23 cellular contexts compared by ENCODE assay signal in the genomic region with DNA sequence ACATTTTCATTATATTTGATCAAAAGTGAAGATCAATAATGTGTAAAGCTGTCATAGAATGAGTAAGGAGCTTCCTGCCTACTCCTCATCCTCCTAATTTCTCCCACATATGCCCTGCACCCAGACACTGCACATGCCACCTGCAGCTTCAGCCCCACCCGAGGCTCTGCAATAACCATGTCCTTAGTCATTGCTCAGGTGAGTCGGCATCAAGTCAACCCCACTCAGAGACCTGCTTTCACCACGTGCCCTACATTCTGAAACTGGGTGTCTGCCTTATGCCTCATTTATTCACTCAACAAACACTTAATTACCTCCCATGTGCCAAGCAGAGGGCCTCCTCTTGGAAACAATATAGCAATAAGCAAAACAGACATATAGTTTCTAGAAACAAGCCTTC. TPM values are rescaled to one million over a fixed set of nuclear protein-coding genes. Genes with fewer than 3 reads are reported as not detected.
DNase-seq lines count a peak whose midpoint lies in the region; ATAC-seq and TF ChIP-seq lines count a peak whose summit lies in the region.
"Had no signal": no experiment of that assay in that cellular context is flagged by ENCODE, and none has a peak within 500 bp of the region (broad histone marks: within the 10 kb centered on the region; RNA-seq: fewer than 3 reads in every experiment).

No MANE protein-coding gene starts in this region.

- H3K27ac Mint-ChIP-seq in activated CD4-positive, alpha-beta T cell treated with anti-CD3 and anti-CD28 coated beads, Interleukin-2, amount 10 ng/mL, durations not matched to agents 24 days and 14 days: peak overlapping the region; percentile 22
- no peak overlapping the region for H3K27ac Mint-ChIP-seq in activated CD4-positive, alpha-beta T cell treated with anti-CD3 and anti-CD28 coated beads, Interleukin-2, amount 10 ng/mL, durations not matched to agents 7 days and 5 days
- peak overlapping the region; percentile 89 for H3K27ac Mint-ChIP-seq in activated T-helper 17 cell treated with anti-CD3 and anti-CD28 coated beads, Interleukin-2, amount 50 U/mL, for 72 hours
- H3K27ac Mint-ChIP-seq: endodermal cell had no signal

- peak; percentile 48; the same call in 1 of the 2 replicates for ATAC-seq in HCT116
- peak; percentile 51 for ATAC-seq in activated T-helper 17 cell treated with anti-CD3 and anti-CD28 coated beads, Interleukin-2, amount 50 U/mL, for 72 hours (replicated peaks)
- ATAC-seq in mucosa of descending colon: peak; percentile 67
- no peak for ATAC-seq in GM18519 (IDR thresholded peaks at IDR 0.05; ENCODE audit: low FRiP score, unreplicated experiment)
- ATAC-seq: A549, body of pancreas, SK-N-SH treated with all-trans-retinoic acid at 6 μM for 48 hours had no signal

- no peaks in the 10 kb centered on the region for H3K27me3 ChIP-seq in HCT116 (ENCODE audit: insufficient read depth, low read length)
- H3K27me3 ChIP-seq in HAP-1 (ENCODE audit: low read depth): no peaks in the 10 kb centered on the region
- H3K27me3 ChIP-seq: body of pancreas, colonic mucosa had no signal

- H3K4me3 ChIP-seq in HCT116 (replicated peaks in 1 of 2; ENCODE audit: low read depth in 1 of 2, low read length in 2 of 2) (no peak overlapping the region), mucosa of descending colon (no peak overlapping the region), HAP-1 (no peak overlapping the region)
- H3K4me3 ChIP-seq: A549, body of pancreas, colonic mucosa, left ventricle myocardium inferior, prostate gland had no signal

- peaks cover 8% of the 10 kb centered on the region for H3K9me3 Mint-ChIP-seq in activated CD4-positive, alpha-beta T cell treated with anti-CD3 and anti-CD28 coated beads, Interleukin-2, amount 10 ng/mL, durations not matched to agents 24 days and 14 days
- H3K9me3 Mint-ChIP-seq in activated CD4-positive, alpha-beta T cell treated with anti-CD3 and anti-CD28 coated beads, Interleukin-2, amount 10 ng/mL, durations not matched to agents 7 days and 5 days: peaks cover 5% of the 10 kb centered on the region
- H3K9me3 Mint-ChIP-seq in activated T-helper 17 cell treated with anti-CD3 and anti-CD28 coated beads, Interleukin-2, amount 50 U/mL, for 72 hours: no peaks in the 10 kb centered on the region
- H3K9me3 Mint-ChIP-seq: activated naive CD4-positive, alpha-beta T cell treated with anti-CD3 and anti-CD28 coated beads, Interleukin-2, amount 50 U/mL, for 24 hours; endodermal cell had no signal

- peak overlapping the region; percentile 63; the same call in 1 of the 2 replicates for H3K4me2 ChIP-seq in HCT116 (ENCODE audit: low read length)
- H3K4me2 ChIP-seq: A549 had no signal

- H3K4me3 Mint-ChIP-seq in activated CD4-positive, alpha-beta T cell treated with anti-CD3 and anti-CD28 coated beads, Interleukin-2, amount 10 ng/mL, durations not matched to agents 24 days and 14 days: no peak overlapping the region
- H3K4me3 Mint-ChIP-seq in activated CD4-positive, alpha-beta T cell treated with anti-CD3 and anti-CD28 coated beads, Interleukin-2, amount 10 ng/mL, durations not matched to agents 7 days and 5 days: no peak overlapping the region
- peak overlapping the region; percentile 63 for H3K4me3 Mint-ChIP-seq in activated T-helper 17 cell treated with anti-CD3 and anti-CD28 coated beads, Interleukin-2, amount 50 U/mL, for 72 hours
- H3K4me3 Mint-ChIP-seq: activated naive CD4-positive, alpha-beta T cell treated with anti-CD3 and anti-CD28 coated beads, Interleukin-2, amount 50 U/mL, for 24 hours; endodermal cell had no signal

- in situ Hi-C loops in HAP-1 (cut with MboI; ENCODE audit: low sequenced_read_pairs): no loop called here

- intact Hi-C loops in activated CD4-positive, alpha-beta T cell treated with anti-CD3 and anti-CD28 coated beads, Interleukin-2, amount 10 ng/mL, durations not matched to agents 24 days and 14 days (cut with micrococcal nuclease): no loop called here
- intact Hi-C loops in HCT116 (cut with micrococcal nuclease) (no loop called here), mucosa of descending colon (cut with DNase I, micrococcal nuclease) (no loop called here)

- RAD21 ChIA-PET in HCT116 (lab: Charles Lee; ENCODE audit: low non-redundant PET in 1 of 2, low total read pairs in 2 of 2, uncharacterized antibody in 2 of 2, unreplicated experiment in 2 of 2): no interaction called here

- no peaks in the 10 kb centered on the region for H3K79me2 ChIP-seq in HCT116 (ENCODE audit: insufficient read depth, low read length)

- TF ChIP-seq RAD21 in HCT116 (IDR thresholded peaks at IDR 0.05; ENCODE audit: low read depth): no peak

- peaks cover 20% of the 10 kb centered on the region for H3K4me1 Mint-ChIP-seq in activated CD4-positive, alpha-beta T cell treated with anti-CD3 and anti-CD28 coated beads, Interleukin-2, amount 10 ng/mL, durations not matched to agents 24 days and 14 days
- no peaks in the 10 kb centered on the region for H3K4me1 Mint-ChIP-seq in activated CD4-positive, alpha-beta T cell treated with anti-CD3 and anti-CD28 coated beads, Interleukin-2, amount 10 ng/mL, durations not matched to agents 7 days and 5 days
- peaks cover 20% of the 10 kb centered on the region for H3K4me1 Mint-ChIP-seq in activated T-helper 17 cell treated with anti-CD3 and anti-CD28 coated beads, Interleukin-2, amount 50 U/mL, for 72 hours
- H3K4me1 Mint-ChIP-seq: endodermal cell had no signal

- TF ChIP-seq CTCF in HCT116 (IDR thresholded peaks at IDR 0.05 in 2 of 3, conservative IDR thresholded peaks at IDR 0.05 in 1 of 3; ENCODE audit: borderline replicate concordance in 1 of 3, insufficient read depth in 1 of 3, low read depth in 2 of 3, low read length in 2 of 3) (no peak), mucosa of descending colon (IDR thresholded peaks at IDR 0.05) (no peak)

- no TSS peak for BruUV-seq in HCT116 (replicated peaks; lab: Mats Ljungman, UMichigan)

- no peak for DNase-seq in activated CD4-positive, alpha-beta T cell treated with anti-CD3 and anti-CD28 coated beads, Interleukin-2, amount 10 ng/mL, durations not matched to agents 24 days and 14 days
- no peak for DNase-seq in activated CD4-positive, alpha-beta T cell treated with anti-CD3 and anti-CD28 coated beads, Interleukin-2, amount 10 ng/mL, durations not matched to agents 7 days and 5 days
- DNase-seq in HCT116 (ENCODE audit: low read depth, low spot score) (no peak), mucosa of descending colon (no peak), caudate nucleus (lab: John Stamatoyannopoulos, UW) (no peak), HAP-1 (ENCODE audit: low spot score in 2 of 2) (no peak)
- DNase-seq: activated CD8-positive, alpha-beta memory T cell treated with anti-CD3 and anti-CD28 coated beads, Interleukin-2, amount 50 U/mL, for 4 hours; body of pancreas; colonic mucosa; EL; endodermal cell; H7; head of caudate nucleus; left ventricle myocardium inferior; NCI-H1092 treated with DMSO at 0.1 percent for 48 hours; NCI-H2081; T-helper 9 cell had no signal

- peak overlapping the region; percentile 99 for H2AFZ ChIP-seq in HCT116 (ENCODE audit: low read depth, low read length, poor library complexity, severe bottlenecking)

- no peaks in the 10 kb centered on the region for H3K9me2 ChIP-seq in HCT116 (ENCODE audit: insufficient read depth)

- no peak overlapping the region for H3K9ac ChIP-seq in HCT116 (ENCODE audit: low read length)

- no peaks in the 10 kb centered on the region for H4K20me1 ChIP-seq in HCT116 (ENCODE audit: insufficient read depth)

- POLR2A ChIA-PET in activated CD4-positive, alpha-beta T cell treated with anti-CD3 and anti-CD28 coated beads, Interleukin-2, amount 10 ng/mL, durations not matched to agents 7 days and 5 days (lab: Charles Lee): no interaction called here
- POLR2A ChIA-PET in HCT116 (lab: Charles Lee): no interaction called here

- CTCF ChIA-PET in activated CD4-positive, alpha-beta T cell treated with anti-CD3 and anti-CD28 coated beads, Interleukin-2, amount 10 ng/mL, durations not matched to agents 7 days and 5 days (lab: Charles Lee): interaction anchor here (1.3 to 1.9 kb wide), 2 partner anchors 15 to 53 kb away, joined by 4 to 7 read pairs; partner anchors contain the start of gene TNFAIP3
- CTCF ChIA-PET in HCT116 (lab: Charles Lee): interaction anchor here (1.4 kb wide), 1 partner anchor 15 kb away, joined by 5 read pairs; no protein-coding TSS in a partner anchor

- H3K36me3 ChIP-seq in HCT116 (ENCODE audit: control insufficient read depth in 1 of 2, insufficient read depth in 2 of 2, low read length in 2 of 2): no peaks in the 10 kb centered on the region
- H3K36me3 ChIP-seq in mucosa of descending colon (ENCODE audit: low read depth): no peaks in the 10 kb centered on the region
- H3K36me3 ChIP-seq in HAP-1 (replicated peaks): no peaks in the 10 kb centered on the region
- H3K36me3 ChIP-seq: colonic mucosa, left ventricle myocardium inferior, prostate gland had no signal

- TF ChIP-seq POLR2A in HCT116 (IDR thresholded peaks at IDR 0.05; ENCODE audit: borderline replicate concordance, extremely low read depth, insufficient read depth, insufficient read length): no peak

- no peak overlapping the region for H3K27ac ChIP-seq in HCT116 (ENCODE audit: low read depth, low read length)
- no peak overlapping the region for H3K27ac ChIP-seq in caudate nucleus (ENCODE audit: low read depth, low read length)
- H3K27ac ChIP-seq: A549, body of pancreas, colonic mucosa, left ventricle myocardium inferior, prostate gland had no signal

- H3K9me3 ChIP-seq in HCT116 (ENCODE audit: control insufficient read depth in 1 of 2, insufficient read depth in 1 of 2, low read depth in 1 of 2, low read length in 2 of 2) (no peaks in the 10 kb centered on the region), mucosa of descending colon (no peaks in the 10 kb centered on the region), HAP-1 (no peaks in the 10 kb centered on the region)
- H3K9me3 ChIP-seq: A549, body of pancreas, colonic mucosa, left ventricle myocardium inferior, prostate gland had no signal

- no peaks in the 10 kb centered on the region for H3K27me3 Mint-ChIP-seq in activated CD4-positive, alpha-beta T cell treated with anti-CD3 and anti-CD28 coated beads, Interleukin-2, amount 10 ng/mL, durations not matched to agents 24 days and 14 days
- no peaks in the 10 kb centered on the region for H3K27me3 Mint-ChIP-seq in activated CD4-positive, alpha-beta T cell treated with anti-CD3 and anti-CD28 coated beads, Interleukin-2, amount 10 ng/mL, durations not matched to agents 7 days and 5 days
- H3K27me3 Mint-ChIP-seq in activated T-helper 17 cell treated with anti-CD3 and anti-CD28 coated beads, Interleukin-2, amount 50 U/mL, for 72 hours: no peaks in the 10 kb centered on the region
- H3K27me3 Mint-ChIP-seq: activated naive CD4-positive, alpha-beta T cell treated with anti-CD3 and anti-CD28 coated beads, Interleukin-2, amount 50 U/mL, for 24 hours had no signal

- peaks cover 14% of the 10 kb centered on the region for H3K36me3 Mint-ChIP-seq in activated CD4-positive, alpha-beta T cell treated with anti-CD3 and anti-CD28 coated beads, Interleukin-2, amount 10 ng/mL, durations not matched to agents 24 days and 14 days (ENCODE audit: low read depth)
- H3K36me3 Mint-ChIP-seq in activated CD4-positive, alpha-beta T cell treated with anti-CD3 and anti-CD28 coated beads, Interleukin-2, amount 10 ng/mL, durations not matched to agents 7 days and 5 days (ENCODE audit: low read depth): peaks cover 7% of the 10 kb centered on the region
- H3K36me3 Mint-ChIP-seq in activated T-helper 17 cell treated with anti-CD3 and anti-CD28 coated beads, Interleukin-2, amount 50 U/mL, for 72 hours (ENCODE audit: low read depth): peaks cover 6% of the 10 kb centered on the region

- H3K4me1 ChIP-seq in HCT116 (ENCODE audit: control insufficient read depth in 1 of 2, insufficient read depth in 2 of 2, low read length in 2 of 2) (peaks cover 0 to 44% of the 10 kb centered on the region in 2 experiments; a peak in 3 of 4 replicates), mucosa of descending colon (ENCODE audit: low read depth) (no peaks in the 10 kb centered on the region), HAP-1 (peaks cover 2% of the 10 kb centered on the region)
- H3K4me1 ChIP-seq: body of pancreas, colonic mucosa, left ventricle myocardium inferior, prostate gland had no signal

RNA-seq across cellular contexts. Expression of gene TNFAIP3, which starts 15.4 kb away (rescaled TPM):
- total RNA-seq in activated CD4-positive, alpha-beta T cell treated with anti-CD3 and anti-CD28 coated beads, Interleukin-2, amount 10 ng/mL, durations not matched to agents 24 days and 14 days: 249 and 254 TPM in 2 replicates
- total RNA-seq in activated CD4-positive, alpha-beta T cell treated with anti-CD3 and anti-CD28 coated beads, Interleukin-2, amount 10 ng/mL, durations not matched to agents 7 days and 5 days: 10 to 100 TPM; 41.8 to 43.9 TPM
- total RNA-seq in HCT116 (2021; ENCODE audit: unreplicated experiment) (4.4 TPM), mucosa of descending colon (10 to 100 TPM; 49.3 to 65.2 (median 55.8) TPM)
- polyA plus RNA-seq in HCT116 (2012): 1.5 and 1.7 TPM in 2 replicates
- 100 to 1,000 TPM; 254 to 663 TPM for total RNA-seq in activated T-helper 17 cell treated with anti-CD3 and anti-CD28 coated beads, Interleukin-2, amount 50 U/mL, for 72 hours
